In genomic region chr5:179818746-179819295, GRCh38 we compare ENCODE assay signal across 8 cellular contexts. TPM values are rescaled to one million over a fixed set of nuclear protein-coding genes. Genes with fewer than 3 reads are reported as not detected.
A peak's percentile ranks its signal among the peaks of the same experiment; 100 is the strongest.
DNase-seq lines count a peak whose midpoint lies in the region; ATAC-seq and TF ChIP-seq lines count a peak whose summit lies in the region.

No MANE protein-coding gene starts in this region.

- H3K4me1 ChIP-seq in PC-9 (replicated peaks; ENCODE audit: insufficient read depth), result peaks cover 45% of the 10 kb centered on the region

- H3K79me2 ChIP-seq in PC-9 (ENCODE audit: low read depth), result peaks cover 38% of the 10 kb centered on the region

- no peaks in the 10 kb centered on the region for H3K27me3 ChIP-seq in PC-9 (ENCODE audit: insufficient read depth, low read depth)

- H3K27ac Mint-ChIP-seq in naive thymus-derived CD8-positive, alpha-beta T cell, result peak overlapping the region; percentile 41 to 94 (median 86)
- H3K27ac Mint-ChIP-seq in stimulated activated naive B cell treated with anti-CD40 and anti-IgM and Interleukin-4, amounts not matched to agents 10 μg/mL and 1 μg/mL and 100 μg/mL, for 72 hours, result peak overlapping the region; percentile 98

- H3K4me3 ChIP-seq in PC-9, result peak overlapping the region; percentile 98; the same call in 1 of the 2 replicates

- no peaks in the 10 kb centered on the region for H3K9me3 ChIP-seq in PC-9 (ENCODE audit: insufficient read depth, low read depth)

- peaks cover 21% of the 10 kb centered on the region for H4K20me1 ChIP-seq in PC-9 (ENCODE audit: insufficient read depth)

- H3K4me2 ChIP-seq in PC-9, result peak overlapping the region; percentile 100

- BruUV-seq in PC-9 (replicated peaks; lab: Mats Ljungman, UMichigan), result no TSS peak

- H3K27me3 Mint-ChIP-seq in naive thymus-derived CD8-positive, alpha-beta T cell, result peaks cover 0 to 2% (median 0%) of the 10 kb centered on the region in 5 donors
- no peaks in the 10 kb centered on the region for H3K27me3 Mint-ChIP-seq in stimulated activated naive B cell treated with anti-CD40 and anti-IgM and Interleukin-4, amounts not matched to agents 10 μg/mL and 1 μg/mL and 100 μg/mL, for 72 hours

- TF ChIP-seq CTCF in C4-2B (conservative IDR thresholded peaks at IDR 0.05) (no peak), PC-9 (conservative IDR thresholded peaks at IDR 0.05) (no peak)

- H3K9me2 ChIP-seq in PC-9 (ENCODE audit: insufficient read depth), result no peaks in the 10 kb centered on the region

- ATAC-seq in HG03378 (IDR thresholded peaks at IDR 0.05; ENCODE audit: unreplicated experiment), result peak; percentile 55
- ATAC-seq in naive thymus-derived CD8-positive, alpha-beta T cell, result peak; percentile 42 to 63
- ATAC-seq in stimulated activated naive B cell treated with anti-CD40 and anti-IgM and Interleukin-4, amounts not matched to agents 10 μg/mL and 1 μg/mL and 100 μg/mL, for 72 hours (replicated peaks), result peak; percentile 77 to 82

- H3F3A ChIP-seq in PC-9 (ENCODE audit: insufficient read depth, low read depth), result peaks cover 48% of the 10 kb centered on the region

- H3K36me3 ChIP-seq in PC-9 (ENCODE audit: low read depth), result peaks cover 19% of the 10 kb centered on the region

- H3K4me1 Mint-ChIP-seq in naive thymus-derived CD8-positive, alpha-beta T cell, result peaks cover 28 to 55% (median 50%) of the 10 kb centered on the region in 4 donors
- H3K4me1 Mint-ChIP-seq in stimulated activated naive B cell treated with anti-CD40 and anti-IgM and Interleukin-4, amounts not matched to agents 10 μg/mL and 1 μg/mL and 100 μg/mL, for 72 hours, result peaks cover 39 to 72% of the 10 kb centered on the region in 2 donors

- POLR2A ChIA-PET in PC-9 (lab: Charles Lee; ENCODE audit: unreplicated experiment), result interaction anchor here (0.6 to 0.8 kb wide), 3 partner anchors 7 to 260 kb away, joined by 8 to 17 read pairs (median 10); no protein-coding TSS in a partner anchor
- POLR2A ChIA-PET in naive thymus-derived CD8-positive, alpha-beta T cell (lab: Charles Lee), result interaction anchor here (0.6 to 6.8 kb wide), 9 partner anchors 8 to 96 kb away, joined by 3 to 154 read pairs (median 12); partner anchors contain the start of genes LTC4S, MAML1 and MGAT4B

- intact Hi-C loops in PC-9 (cut with micrococcal nuclease; ENCODE audit: unreplicated experiment), result loop anchor here (1.0 to 5.0 kb wide), 7 partner anchors 13 to 267 kb away; partner anchors contain the start of genes HNRNPH1, MAML1, MGAT4B and MRNIP

- CTCF ChIA-PET in PC-9 (lab: Charles Lee), result interaction anchor here (0.6 kb wide), 2 partner anchors 194 to 212 kb away, joined by 3 to 6 read pairs; no protein-coding TSS in a partner anchor

- peaks cover 0 to 16% (median 0%) of the 10 kb centered on the region in 3 donors for H3K36me3 Mint-ChIP-seq in naive thymus-derived CD8-positive, alpha-beta T cell
- H3K36me3 Mint-ChIP-seq in stimulated activated naive B cell treated with anti-CD40 and anti-IgM and Interleukin-4, amounts not matched to agents 10 μg/mL and 1 μg/mL and 100 μg/mL, for 72 hours, result peaks cover 23 to 36% of the 10 kb centered on the region in 2 donors

- H2AFZ ChIP-seq in PC-9, result 0 out of 2 replicates have a peak overlapping the region, but pooled peaks have one; percentile 64

- H3K9me3 Mint-ChIP-seq in naive thymus-derived CD8-positive, alpha-beta T cell, result no peaks in the 10 kb centered on the region
- no peaks in the 10 kb centered on the region for H3K9me3 Mint-ChIP-seq in stimulated activated naive B cell treated with anti-CD40 and anti-IgM and Interleukin-4, amounts not matched to agents 10 μg/mL and 1 μg/mL and 100 μg/mL, for 72 hours

- H3K27ac ChIP-seq in C4-2B (peak overlapping the region; percentile 93), PC-9 (peak overlapping the region; percentile 100)

- peak; percentile 91 for DNase-seq in GM19238 (ENCODE audit: insufficient read length, low spot score)
- peak; percentile 95 to 98 for DNase-seq in PC-9
- DNase-seq in activated T-helper 1 cell treated with anti-CD3 and anti-CD28 coated beads, Interleukin-2, amount 50 U/mL, for 16 hours (ENCODE audit: low read depth in 1 of 2, low spot score in 1 of 2), result peak; percentile 78 to 82
- DNase-seq in fibroblast of gingiva (ENCODE audit: low read depth), result peak; percentile 95
- peak; percentile 63 to 92 (median 77) for DNase-seq in naive thymus-derived CD8-positive, alpha-beta T cell
- peak; percentile 96 for DNase-seq in stimulated activated naive B cell treated with anti-CD40 and anti-IgM and Interleukin-4, amounts not matched to agents 10 μg/mL and 1 μg/mL and 100 μg/mL, for 72 hours

- H3K4me3 Mint-ChIP-seq in naive thymus-derived CD8-positive, alpha-beta T cell, result peak overlapping the region; percentile 73 to 95 (median 84)
- H3K4me3 Mint-ChIP-seq in stimulated activated naive B cell treated with anti-CD40 and anti-IgM and Interleukin-4, amounts not matched to agents 10 μg/mL and 1 μg/mL and 100 μg/mL, for 72 hours, result peak overlapping the region; percentile 80 to 92

RNA-seq across cellular contexts. Expression of gene SQSTM1, which starts 1.9 kb away (rescaled TPM):
- 715 and 961 TPM in 2 replicates for total RNA-seq in PC-9 (2021)
- total RNA-seq in naive thymus-derived CD8-positive, alpha-beta T cell, result 100 to 1,000 TPM; 357 to 370 TPM
- 100 to 1,000 TPM; 144 to 157 (median 150) TPM for polyA plus RNA-seq in naive thymus-derived CD8-positive, alpha-beta T cell

RNA-seq across cellular contexts. Expression of gene MGAT4B, which starts 12.2 kb away (rescaled TPM):
- 337 and 413 TPM in 2 replicates for total RNA-seq in PC-9 (2021)
- 100 to 1,000 TPM; 170 to 175 TPM for total RNA-seq in naive thymus-derived CD8-positive, alpha-beta T cell
- 10 to 100 TPM in 2 of 3 donors, 1 to 10 TPM in 1; 7.8 to 20.9 (median 13.5) TPM for polyA plus RNA-seq in naive thymus-derived CD8-positive, alpha-beta T cell

RNA-seq across cellular contexts. Expression of gene LTC4S, which starts 25.0 kb away (rescaled TPM):
- 9.7 and 14.4 TPM in 2 replicates for total RNA-seq in PC-9 (2021)
- total RNA-seq in naive thymus-derived CD8-positive, alpha-beta T cell, result 1 to 10 TPM; 5.5 to 6.1 TPM
- 1 to 10 TPM; 1.5 to 2.9 (median 2.0) TPM for polyA plus RNA-seq in naive thymus-derived CD8-positive, alpha-beta T cell

RNA-seq across cellular contexts. Expression of gene MRNIP, which starts 39.8 kb away (rescaled TPM):
- total RNA-seq in PC-9 (2021), result 39.9 and 54.0 TPM in 2 replicates
- total RNA-seq in naive thymus-derived CD8-positive, alpha-beta T cell, result 100 to 1,000 TPM; 119 to 122 TPM
- 10 to 100 TPM; 13.6 to 18.5 (median 15.5) TPM for polyA plus RNA-seq in naive thymus-derived CD8-positive, alpha-beta T cell

Comparison
In these comparisons a context has a peak if more than half of its experiments do, and no peak if none do; other contexts are left out.
1. Peak in every context shown above with its lines: DNase-seq, ATAC-seq, H3K4me3 ChIP-seq and H3K27ac ChIP-seq.